8 cellular contexts compared by ENCODE assay signal in the genomic region with DNA sequence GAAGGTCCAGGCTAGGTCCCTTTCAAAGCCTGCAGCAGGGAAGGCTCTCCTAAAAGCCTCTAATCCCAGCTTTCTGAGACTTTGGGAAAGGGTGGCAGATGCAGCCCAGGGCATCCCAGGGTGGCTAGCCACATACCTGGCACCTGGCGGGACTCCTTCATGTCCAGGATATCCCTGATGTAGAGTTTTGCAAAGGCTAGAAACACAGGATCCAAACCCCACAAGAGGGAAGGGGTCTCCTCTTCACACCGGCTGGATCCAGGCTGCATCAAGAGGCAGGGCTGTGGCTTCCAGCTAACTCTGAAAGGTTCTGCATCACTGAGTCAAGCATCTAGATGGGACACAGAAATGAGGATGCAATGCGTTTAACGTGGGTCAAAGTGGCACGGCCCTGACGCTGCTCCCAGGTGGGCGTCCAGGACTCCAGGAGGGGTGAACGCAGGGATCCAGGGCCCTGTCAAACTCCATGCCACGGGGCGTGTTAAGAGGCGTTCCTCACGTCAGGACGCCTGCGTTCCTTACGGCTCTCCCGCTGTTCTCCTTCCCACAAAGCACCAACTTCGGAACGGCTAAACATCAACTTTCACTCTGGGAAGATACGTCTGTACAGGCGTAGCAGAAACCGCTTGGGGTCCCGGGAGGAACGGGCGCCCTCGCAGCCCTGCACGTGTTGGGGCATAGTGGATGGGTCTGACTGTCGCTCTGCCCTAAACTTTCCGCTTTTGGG. TPM values are rescaled to one million over a fixed set of nuclear protein-coding genes. Genes with fewer than 3 reads are reported as not detected.
A peak's percentile ranks its signal among the peaks of the same experiment; 100 is the strongest.
DNase-seq lines count a peak whose midpoint lies in the region; ATAC-seq and TF ChIP-seq lines count a peak whose summit lies in the region.

No MANE protein-coding gene starts in this region.

- no peak for TF ChIP-seq POLR2A in upper lobe of left lung (IDR thresholded peaks at IDR 0.05)

- H3K4me1 Mint-ChIP-seq in effector memory CD8-positive, alpha-beta T cell (ENCODE audit: low read depth in 2 of 2), result peaks cover 31 to 39% of the 10 kb centered on the region in 2 donors

- H3K4me3 ChIP-seq in AG09309 (ENCODE audit: control insufficient read depth, low read depth, low read length) (peak overlapping the region; percentile 46), upper lobe of left lung (peak overlapping the region; percentile 26 to 73 (median 67))

- H3K9me3 ChIP-seq in upper lobe of left lung, result no peaks in the 10 kb centered on the region

- H3K36me3 Mint-ChIP-seq in effector memory CD8-positive, alpha-beta T cell (ENCODE audit: insufficient read depth), result peaks cover 10% of the 10 kb centered on the region

- H3K36me3 ChIP-seq in upper lobe of left lung, result no peaks in the 10 kb centered on the region

- H3K27ac Mint-ChIP-seq in effector memory CD8-positive, alpha-beta T cell, result peak overlapping the region; percentile 89 to 95

- no peak for TF ChIP-seq EP300 in upper lobe of left lung (IDR thresholded peaks at IDR 0.05)

- no peak for TF ChIP-seq CTCF in AG09309 (IDR thresholded peaks at IDR 0.05; ENCODE audit: control insufficient read depth, insufficient read depth, low read depth, low read length, missing control alignments)
- peak in 3 of 6 experiments; percentile 24 to 27 (median 26) for TF ChIP-seq CTCF in upper lobe of left lung (IDR thresholded peaks at IDR 0.05)

- H3K9me3 Mint-ChIP-seq in effector memory CD8-positive, alpha-beta T cell, result no peaks in the 10 kb centered on the region

- no peaks in the 10 kb centered on the region for H3K27me3 Mint-ChIP-seq in effector memory CD8-positive, alpha-beta T cell

- H3K27me3 ChIP-seq in upper lobe of left lung, result no peaks in the 10 kb centered on the region

- peak; percentile 5 for ATAC-seq in GM18873 (IDR thresholded peaks at IDR 0.05; ENCODE audit: low FRiP score, unreplicated experiment)
- ATAC-seq in HG03135 (IDR thresholded peaks at IDR 0.05; ENCODE audit: unreplicated experiment), result peak; percentile 15
- ATAC-seq in SK-N-SH treated with all-trans-retinoic acid at 6 μM for 48 hours, result peak; percentile 71
- ATAC-seq in effector memory CD8-positive, alpha-beta T cell (replicated peaks), result no peak
- ATAC-seq in upper lobe of left lung (ENCODE audit: low FRiP score in 2 of 2), result peak; percentile 68 to 76

- peak overlapping the region; percentile 97 to 98 for H3K4me3 Mint-ChIP-seq in effector memory CD8-positive, alpha-beta T cell

- DNase-seq in AG09309 (ENCODE audit: low read depth) (no peak), midbrain (lab: John Stamatoyannopoulos, UW) (peak; percentile 70), upper lobe of left lung (peak in 1 of 2 donors; percentile 70)
- no peak for DNase-seq in effector memory CD8-positive, alpha-beta T cell
- DNase-seq in effector CD8-positive, alpha-beta T cell (lab: John Stamatoyannopoulos, UW), result no peak

- 0 to 1% methylated on average over 17 to 28 of the region's 28 CpGs for WGBS in upper lobe of left lung, 2 donors

- peaks cover 34 to 44% (median 40%) of the 10 kb centered on the region in 4 donors for H3K4me1 ChIP-seq in upper lobe of left lung

- peak overlapping the region; percentile 93 to 97 (median 95) for H3K27ac ChIP-seq in upper lobe of left lung

TF ChIP-seq in SK-N-SH treated with all-trans-retinoic acid at 6 μM for 48 hours, 23 proteins besides CTCF, POLR2A, EP300 and RAD21 (continues in another document):
- TF ChIP-seq TOX (CRISPR knock-in tag; IDR thresholded peaks at IDR 0.05; ENCODE audit: borderline replicate concordance), result no peak
- no peak for TF ChIP-seq ZFP30 (CRISPR knock-in tag; IDR thresholded peaks at IDR 0.05)
- no peak for TF ChIP-seq TCF4 (CRISPR knock-in tag; IDR thresholded peaks at IDR 0.05; ENCODE audit: borderline replicate concordance)
- TF ChIP-seq GLIS3 (CRISPR knock-in tag; IDR thresholded peaks at IDR 0.05), result no peak
- no peak for TF ChIP-seq ISL1 (CRISPR knock-in tag; IDR thresholded peaks at IDR 0.05)
- TF ChIP-seq, protein P1, sequence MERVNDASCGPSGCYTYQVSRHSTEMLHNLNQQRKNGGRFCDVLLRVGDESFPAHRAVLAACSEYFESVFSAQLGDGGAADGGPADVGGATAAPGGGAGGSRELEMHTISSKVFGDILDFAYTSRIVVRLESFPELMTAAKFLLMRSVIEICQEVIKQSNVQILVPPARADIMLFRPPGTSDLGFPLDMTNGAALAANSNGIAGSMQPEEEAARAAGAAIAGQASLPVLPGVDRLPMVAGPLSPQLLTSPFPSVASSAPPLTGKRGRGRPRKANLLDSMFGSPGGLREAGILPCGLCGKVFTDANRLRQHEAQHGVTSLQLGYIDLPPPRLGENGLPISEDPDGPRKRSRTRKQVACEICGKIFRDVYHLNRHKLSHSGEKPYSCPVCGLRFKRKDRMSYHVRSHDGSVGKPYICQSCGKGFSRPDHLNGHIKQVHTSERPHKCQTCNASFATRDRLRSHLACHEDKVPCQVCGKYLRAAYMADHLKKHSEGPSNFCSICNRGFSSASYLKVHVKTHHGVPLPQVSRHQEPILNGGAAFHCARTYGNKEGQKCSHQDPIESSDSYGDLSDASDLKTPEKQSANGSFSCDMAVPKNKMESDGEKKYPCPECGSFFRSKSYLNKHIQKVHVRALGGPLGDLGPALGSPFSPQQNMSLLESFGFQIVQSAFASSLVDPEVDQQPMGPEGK (CRISPR knock-in tag; IDR thresholded peaks at IDR 0.05; ENCODE audit: borderline replicate concordance), result no peak
- no peak for TF ChIP-seq PPARA (CRISPR knock-in tag; IDR thresholded peaks at IDR 0.05; ENCODE audit: borderline replicate concordance)
- TF ChIP-seq, protein P2, sequence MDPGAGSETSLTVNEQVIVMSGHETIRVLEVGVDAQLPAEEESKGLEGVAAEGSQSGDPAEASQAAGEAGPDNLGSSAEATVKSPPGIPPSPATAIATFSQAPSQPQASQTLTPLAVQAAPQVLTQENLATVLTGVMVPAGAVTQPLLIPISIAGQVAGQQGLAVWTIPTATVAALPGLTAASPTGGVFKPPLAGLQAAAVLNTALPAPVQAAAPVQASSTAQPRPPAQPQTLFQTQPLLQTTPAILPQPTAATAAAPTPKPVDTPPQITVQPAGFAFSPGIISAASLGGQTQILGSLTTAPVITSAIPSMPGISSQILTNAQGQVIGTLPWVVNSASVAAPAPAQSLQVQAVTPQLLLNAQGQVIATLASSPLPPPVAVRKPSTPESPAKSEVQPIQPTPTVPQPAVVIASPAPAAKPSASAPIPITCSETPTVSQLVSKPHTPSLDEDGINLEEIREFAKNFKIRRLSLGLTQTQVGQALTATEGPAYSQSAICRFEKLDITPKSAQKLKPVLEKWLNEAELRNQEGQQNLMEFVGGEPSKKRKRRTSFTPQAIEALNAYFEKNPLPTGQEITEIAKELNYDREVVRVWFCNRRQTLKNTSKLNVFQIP (CRISPR knock-in tag; IDR thresholded peaks at IDR 0.05; ENCODE audit: borderline replicate concordance, low read depth), result no peak
- TF ChIP-seq ZNF8 (CRISPR knock-in tag; IDR thresholded peaks at IDR 0.05), result no peak
- TF ChIP-seq CSRNP3 (CRISPR knock-in tag; IDR thresholded peaks at IDR 0.05), result no peak
- no peak for TF ChIP-seq ZFP3 (CRISPR knock-in tag; IDR thresholded peaks at IDR 0.05)
- TF ChIP-seq CREB5 (CRISPR knock-in tag; IDR thresholded peaks at IDR 0.05; ENCODE audit: low read depth), result no peak
- no peak for TF ChIP-seq SNAI2 (CRISPR knock-in tag; IDR thresholded peaks at IDR 0.05)
- TF ChIP-seq ARNTL (CRISPR knock-in tag; IDR thresholded peaks at IDR 0.05; ENCODE audit: borderline replicate concordance, low read depth), result no peak

RNA-seq across cellular contexts. Expression of gene STN1, which starts 0.5 kb away (rescaled TPM):
- total RNA-seq in upper lobe of left lung, result 10 to 100 TPM; 36.3 to 71.4 (median 53.4) TPM

RNA-seq across cellular contexts. Expression of gene SLK, which starts 49.5 kb away (rescaled TPM):
- 100 to 1,000 TPM in 1 of 6 donors, 10 to 100 TPM in 5; 38.7 to 103 (median 58.1) TPM for total RNA-seq in upper lobe of left lung
